20 cellular contexts compared by ENCODE assay signal in genomic region chr4:182554736-182555135, GRCh38.
DNase-seq lines count a peak whose midpoint lies in the region; ATAC-seq, FAIRE-seq and TF ChIP-seq lines count a peak whose summit lies in the region.
"Had no signal": no experiment of that assay in that cellular context is flagged by ENCODE, and none has a peak within 500 bp of the region (broad histone marks: within the 10 kb centered on the region; RNA-seq: fewer than 3 reads in every experiment).

No MANE protein-coding gene starts in this region.

- H3K4me1 ChIP-seq in BLaER1 = peaks cover 13% of the 10 kb centered on the region
- H3K4me1 ChIP-seq: upper lobe of right lung had no signal

- no peak for ATAC-seq in GM18519 (IDR thresholded peaks at IDR 0.05; ENCODE audit: low FRiP score, unreplicated experiment)
- ATAC-seq in HG03108 (IDR thresholded peaks at IDR 0.05; ENCODE audit: unreplicated experiment) = no peak
- no peak for ATAC-seq in HG03039 (IDR thresholded peaks at IDR 0.05; ENCODE audit: unreplicated experiment)
- ATAC-seq: activated CD4-positive, alpha-beta T cell treated with anti-CD3 and anti-CD28 coated beads for 36 hours; HCT116; stimulated activated naive CD8-positive, alpha-beta T cell treated with anti-CD3 and anti-CD28 coated beads, Interleukin-15, Interleukin-2, amounts not matched to agents 100 U/mL and 50 U/mL, for 24 hours; upper lobe of right lung had no signal

- H3K9ac ChIP-seq in BLaER1 = no peak overlapping the region
- H3K9ac ChIP-seq: KMS-11 had no signal

- peak overlapping the region; percentile 20 for H3K27ac Mint-ChIP-seq in neural crest cell (ENCODE audit: unreplicated experiment)
- H3K27ac Mint-ChIP-seq: activated CD4-positive, alpha-beta T cell treated with anti-CD3 and anti-CD28 coated beads for 36 hours; immature natural killer cell had no signal

- FAIRE-seq in RCC 7860 (lab: Jason Lieb, UNC) = peak; percentile 62
- FAIRE-seq: small intestine had no signal

- peak; percentile 18 for DNase-seq in RCC 7860 (ENCODE audit: low spot score)
- DNase-seq in fibroblast of mammary gland (ENCODE audit: low read depth) = peak; percentile 58
- no peak for DNase-seq in neural crest cell (ENCODE audit: low read depth, low spot score)
- DNase-seq in KG1 (lab: John Stamatoyannopoulos, UW) = no peak
- DNase-seq: activated CD4-positive, alpha-beta T cell treated with anti-CD3 and anti-CD28 coated beads for 36 hours; activated naive CD4-positive, alpha-beta T cell treated with Interleukin-2 at 50 U/mL for 16 hours; effector memory CD4-positive, alpha-beta T cell; immature natural killer cell; NCI-H1436 treated with DMSO at 0.1 percent for 48 hours; NCI-H226; small intestine; stimulated activated naive CD8-positive, alpha-beta T cell treated with anti-CD3 and anti-CD28 coated beads, Interleukin-15, Interleukin-2, amounts not matched to agents 100 U/mL and 50 U/mL, for 24 hours; T-helper 9 cell; upper lobe of right lung had no signal

- H3K4me3 Mint-ChIP-seq in neural crest cell = peak overlapping the region; percentile 1
- H3K4me3 Mint-ChIP-seq: activated CD4-positive, alpha-beta T cell treated with anti-CD3 and anti-CD28 coated beads for 36 hours; immature natural killer cell had no signal

- peaks cover 66% of the 10 kb centered on the region for H3K4me1 Mint-ChIP-seq in neural crest cell
- H3K4me1 Mint-ChIP-seq: activated CD4-positive, alpha-beta T cell treated with anti-CD3 and anti-CD28 coated beads for 36 hours; immature natural killer cell had no signal

- no peaks in the 10 kb centered on the region for H4K20me1 ChIP-seq in BLaER1

- no peaks in the 10 kb centered on the region for H3K36me3 ChIP-seq in BLaER1
- H3K36me3 ChIP-seq: upper lobe of right lung had no signal

- TF ChIP-seq CTCF in fibroblast of mammary gland (conservative IDR thresholded peaks at IDR 0.05; ENCODE audit: control insufficient read depth, insufficient read depth, low read depth, low read length) (no peak), neural crest cell (conservative IDR thresholded peaks at IDR 0.05) (no peak)

- H3K36me3 Mint-ChIP-seq in neural crest cell (ENCODE audit: low read depth) = no peaks in the 10 kb centered on the region
- H3K36me3 Mint-ChIP-seq: immature natural killer cell had no signal

- H3K27ac ChIP-seq in BLaER1 = no peak overlapping the region
- H3K27ac ChIP-seq: KMS-11, upper lobe of right lung had no signal

- peak overlapping the region; percentile 48 for H3K4me2 ChIP-seq in BLaER1
- H3K4me2 ChIP-seq: KMS-11 had no signal

- H3K27me3 ChIP-seq in BLaER1 = no peaks in the 10 kb centered on the region
- H3K27me3 ChIP-seq: upper lobe of right lung had no signal

- no peaks in the 10 kb centered on the region for H3K27me3 Mint-ChIP-seq in neural crest cell (ENCODE audit: low read depth)

- no peaks in the 10 kb centered on the region for H3K9me3 Mint-ChIP-seq in neural crest cell

- H3K4me3 ChIP-seq in BLaER1 (no peak overlapping the region), fibroblast of mammary gland (ENCODE audit: control insufficient read depth, low read depth, low read length) (no peak overlapping the region)
- H3K4me3 ChIP-seq: upper lobe of right lung had no signal

- H3K9me3 ChIP-seq in BLaER1 = no peaks in the 10 kb centered on the region
- H3K9me3 ChIP-seq: upper lobe of right lung had no signal

Comparison
In these comparisons a context has a peak if more than half of its experiments do, and no peak if none do; other contexts are left out.
1. DNase-seq: peak in RCC 7860 (single experiment) and fibroblast of mammary gland (single experiment); none in neural crest cell (single experiment) and KG1 (single experiment).